Comparison of ENCODE assay signal across 8 cellular contexts in the genomic region with DNA sequence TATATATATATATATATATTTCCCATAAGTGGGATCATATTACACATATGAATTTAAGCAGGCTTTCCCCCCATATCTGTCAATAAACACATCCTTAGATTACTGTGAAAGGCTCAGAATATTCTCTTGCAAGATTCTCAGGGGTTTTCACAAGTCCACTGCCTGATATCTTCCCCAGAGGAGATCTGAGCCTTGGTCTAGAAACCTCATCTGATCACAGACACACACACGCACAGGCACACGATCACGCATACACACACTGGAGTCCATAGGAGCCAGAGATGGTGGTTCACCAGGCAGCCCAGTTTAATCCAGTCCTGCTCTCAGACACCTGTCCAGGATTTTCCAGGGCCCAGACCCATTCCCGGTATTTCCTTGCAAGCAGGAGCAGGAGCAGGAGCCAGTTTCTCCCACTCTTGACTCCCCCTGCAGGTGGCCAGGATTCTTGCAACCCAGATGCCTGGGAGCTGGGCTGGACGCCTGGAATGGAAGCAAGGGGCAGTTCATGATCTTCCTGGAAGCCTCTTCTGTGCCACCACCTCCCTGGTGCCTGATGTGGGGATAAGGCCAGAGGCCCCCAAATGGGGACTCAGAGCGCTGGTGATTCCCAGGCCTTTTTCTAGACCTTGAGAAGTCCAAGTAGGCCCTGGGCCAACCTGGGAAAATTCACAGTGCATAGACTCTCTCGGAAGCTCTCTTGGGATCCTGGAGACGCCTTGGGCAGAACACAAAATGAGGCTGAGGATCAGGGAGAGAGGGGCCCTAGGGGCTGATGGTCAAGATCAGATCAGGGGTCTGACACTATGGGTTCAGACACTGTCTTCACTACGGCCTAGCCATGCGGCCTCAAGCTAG. TPM values are rescaled to one million over a fixed set of nuclear protein-coding genes. Genes with fewer than 3 reads are reported as not detected.
DNase-seq lines count a peak whose midpoint lies in the region; ATAC-seq, FAIRE-seq and TF ChIP-seq lines count a peak whose summit lies in the region.

No MANE protein-coding gene starts in this region.

- H3K9me3 ChIP-seq in smooth muscle cell (replicated peaks; ENCODE audit: low read depth), result no peaks in the 10 kb centered on the region

- H3K79me2 ChIP-seq in smooth muscle cell (ENCODE audit: low read depth), result no peaks in the 10 kb centered on the region

- no peaks in the 10 kb centered on the region for H3F3A ChIP-seq in smooth muscle cell (ENCODE audit: low read depth)

- no peak overlapping the region for H3K4me2 ChIP-seq in smooth muscle cell

- peak; percentile 33 to 34 for DNase-seq in AML-193 (lab: John Stamatoyannopoulos, UW)
- no peak for DNase-seq in GM18507 (ENCODE audit: extremely low spot score, insufficient read length, low read depth)
- peak; percentile 78 for DNase-seq in NCI-H460 (ENCODE audit: extremely low read depth, low read depth)
- DNase-seq in anterior cingulate cortex (lab: John Stamatoyannopoulos, UW), result peak in 40 of 58 donors; percentile 6 to 60 (median 22)
- DNase-seq in hypothalamus (lab: John Stamatoyannopoulos, UW), result peak in 33 of 51 donors; percentile 4 to 56 (median 21)
- peak; percentile 37 for DNase-seq in smooth muscle cell (lab: John Stamatoyannopoulos, UW; ENCODE audit: unreplicated experiment)
- DNase-seq in NK-92 (lab: John Stamatoyannopoulos, UW; ENCODE audit: unreplicated experiment), result no peak

- H2AFZ ChIP-seq in smooth muscle cell (ENCODE audit: low read depth), result no peak overlapping the region

- no peaks in the 10 kb centered on the region for H3K36me3 ChIP-seq in smooth muscle cell (ENCODE audit: low read depth)

- WGBS in smooth muscle cell (ENCODE audit: low lambda C conversion rate), result 47% methylated on average over 10 of the region's 10 CpGs

- peak; percentile 77 for TF ChIP-seq CTCF in smooth muscle cell (IDR thresholded peaks at IDR 0.05; ENCODE audit: borderline replicate concordance, insufficient read depth, poor library complexity, severe bottlenecking)

- H4K20me1 ChIP-seq in smooth muscle cell (ENCODE audit: low read depth), result no peaks in the 10 kb centered on the region

- ATAC-seq in HG02840 (IDR thresholded peaks at IDR 0.05; ENCODE audit: low FRiP score, unreplicated experiment), result no peak

- no peaks in the 10 kb centered on the region for H3K4me1 ChIP-seq in smooth muscle cell (ENCODE audit: low read depth)

- H3K4me3 ChIP-seq in smooth muscle cell, result no peak overlapping the region

- no peak overlapping the region for H3K27ac ChIP-seq in smooth muscle cell (ENCODE audit: low read depth)

- H3K9ac ChIP-seq in smooth muscle cell (ENCODE audit: low read depth), result no peak overlapping the region

- FAIRE-seq in GM18507 (lab: Jason Lieb, UNC), result peak; percentile 47

- H3K27me3 ChIP-seq in smooth muscle cell (ENCODE audit: low read depth), result no peaks in the 10 kb centered on the region

RNA-seq across cellular contexts. Expression of gene KRT78, which starts 16.5 kb away (rescaled TPM):
- not detected in 2 replicates for total RNA-seq in NCI-H460 (2014; rRNA removed; shearing (Covaris generic))
- not detected in 2 replicates for polyA plus RNA-seq in NCI-H460 (2014; cell fraction: nucleus; rRNA removed)
- total RNA-seq in smooth muscle cell, result 1.2 and 2.7 TPM in 2 replicates
- 1.6 TPM in 1 of 2 replicates, not detected in the other for polyA plus RNA-seq in smooth muscle cell

RNA-seq across cellular contexts. Expression of gene KRT79, which starts 31.2 kb away (rescaled TPM):
- total RNA-seq in NCI-H460 (2014; rRNA removed; shearing (Covaris generic)), result not detected in 2 replicates
- not detected in 2 replicates for polyA plus RNA-seq in NCI-H460 (2014; cell fraction: nucleus; rRNA removed)
- total RNA-seq in smooth muscle cell, result 0.85 and 3.4 TPM in 2 replicates
- polyA plus RNA-seq in smooth muscle cell, result 4.1 and 5.5 TPM in 2 replicates

RNA-seq across cellular contexts. Expression of gene KRT8, which starts 39.6 kb away (rescaled TPM):
- total RNA-seq in NCI-H460 (2014; rRNA removed; shearing (Covaris generic)), result 441 and 447 TPM in 2 replicates
- 980 and 1,039 TPM in 2 replicates for polyA plus RNA-seq in NCI-H460 (2014; cell fraction: nucleus; rRNA removed)
- 694 and 929 TPM in 2 replicates for total RNA-seq in smooth muscle cell
- 1,025 and 2,331 TPM in 2 replicates for polyA plus RNA-seq in smooth muscle cell

RNA-seq across cellular contexts. Expression of gene KRT4, which starts 51.4 kb away (rescaled TPM):
- total RNA-seq in NCI-H460 (2014; rRNA removed; shearing (Covaris generic)), result not detected in 2 replicates
- 0.18 TPM in 1 of 2 replicates, not detected in the other for polyA plus RNA-seq in NCI-H460 (2014; cell fraction: nucleus; rRNA removed)
- total RNA-seq in smooth muscle cell, result 0.45 TPM in 1 of 2 replicates, not detected in the other
- not detected in 2 replicates for polyA plus RNA-seq in smooth muscle cell

Comparison
In these comparisons a context has a peak if more than half of its experiments do, and no peak if none do; other contexts are left out.
1. DNase-seq: peak in AML-193 (2 of 2), NCI-H460 (single experiment), anterior cingulate cortex (40 of 58), hypothalamus (33 of 51) and smooth muscle cell (single experiment); none in GM18507 (single experiment) and NK-92 (single experiment).